Comparison of ENCODE assay signal across 15 cellular contexts in genomic region chr5:102911973-102912372, GRCh38.
A peak's percentile ranks its signal among the peaks of the same experiment; 100 is the strongest.
DNase-seq lines count a peak whose midpoint lies in the region; ATAC-seq and TF ChIP-seq lines count a peak whose summit lies in the region.
"Had no signal": no experiment of that assay in that cellular context is flagged by ENCODE, and none has a peak within 500 bp of the region (broad histone marks: within the 10 kb centered on the region; RNA-seq: fewer than 3 reads in every experiment).

No MANE protein-coding gene starts in this region.

- H3K27me3 Mint-ChIP-seq in endothelial cell (ENCODE audit: unreplicated experiment): no peaks in the 10 kb centered on the region
- H3K27me3 Mint-ChIP-seq in CD8-positive, alpha-beta T cell (ENCODE audit: low read depth): no peaks in the 10 kb centered on the region

- 15 to 19% (median 17%) methylated on average over 2 of the region's 2 CpGs for WGBS in psoas muscle, 3 donors
- WGBS in transverse colon (ENCODE audit: low coverage in 1 of 2), 2 donors: 53 to 60% methylated on average over 1 to 2 of the region's 2 CpGs
- WGBS in thyroid gland, 2 donors: 20 to 26% methylated on average over 2 of the region's 2 CpGs

- H3K27me3 ChIP-seq in psoas muscle (ENCODE audit: insufficient read depth in 3 of 3, low read length in 2 of 3): no peaks in the 10 kb centered on the region
- H3K27me3 ChIP-seq in transverse colon: no peaks in the 10 kb centered on the region
- no peaks in the 10 kb centered on the region for H3K27me3 ChIP-seq in thyroid gland
- no peaks in the 10 kb centered on the region for H3K27me3 ChIP-seq in CD8-positive, alpha-beta T cell (ENCODE audit: insufficient read depth, low read length)
- H3K27me3 ChIP-seq: suprapubic skin had no signal

- H3K36me3 ChIP-seq in psoas muscle (ENCODE audit: insufficient read depth in 1 of 2, low read depth in 1 of 2) (peaks cover 0 to 28% of the 10 kb centered on the region in 2 donors), transverse colon (no peaks in the 10 kb centered on the region), thyroid gland (no peaks in the 10 kb centered on the region)
- H3K36me3 ChIP-seq in CD8-positive, alpha-beta T cell (ENCODE audit: insufficient read depth, low read length): no peaks in the 10 kb centered on the region

- TF ChIP-seq POLR2A in transverse colon (IDR thresholded peaks at IDR 0.05): no peak
- TF ChIP-seq POLR2A in thyroid gland (IDR thresholded peaks at IDR 0.05): no peak

- peaks cover 12% of the 10 kb centered on the region for H3K4me1 Mint-ChIP-seq in endothelial cell (ENCODE audit: unreplicated experiment)
- no peaks in the 10 kb centered on the region for H3K4me1 Mint-ChIP-seq in CD8-positive, alpha-beta T cell (ENCODE audit: low read depth)

- intact Hi-C loops in psoas muscle (cut with DNase I): no loop called here
- intact Hi-C loops in transverse colon (cut with DNase I; ENCODE audit: low total_unique reads): no loop called here
- intact Hi-C loops in thyroid gland (cut with DNase I): no loop called here
- intact Hi-C loops in CD8-positive, alpha-beta T cell (cut with DNase I, micrococcal nuclease): no loop called here

- peaks cover 2% of the 10 kb centered on the region for H3K9me3 ChIP-seq in psoas muscle
- no peaks in the 10 kb centered on the region for H3K9me3 ChIP-seq in transverse colon
- no peaks in the 10 kb centered on the region for H3K9me3 ChIP-seq in thyroid gland
- H3K9me3 ChIP-seq in CD8-positive, alpha-beta T cell (ENCODE audit: low read length): no peaks in the 10 kb centered on the region
- H3K9me3 ChIP-seq: suprapubic skin had no signal

- peaks cover under 1% of the 10 kb centered on the region for H3K36me3 Mint-ChIP-seq in endothelial cell (ENCODE audit: low read depth, unreplicated experiment)
- peaks cover 7% of the 10 kb centered on the region for H3K36me3 Mint-ChIP-seq in CD8-positive, alpha-beta T cell

- no peak overlapping the region for H3K27ac Mint-ChIP-seq in endothelial cell (ENCODE audit: unreplicated experiment)
- H3K27ac Mint-ChIP-seq in CD8-positive, alpha-beta T cell: no peak overlapping the region
- H3K27ac Mint-ChIP-seq: GM23338 had no signal

- CTCF ChIA-PET in CD8-positive, alpha-beta T cell (lab: Charles Lee): no interaction called here

- POLR2A ChIA-PET in CD8-positive, alpha-beta T cell (lab: Charles Lee): no interaction called here

- DNase-seq in EL: peak; percentile 85
- peak; percentile 9 for DNase-seq in RKO (ENCODE audit: low spot score)
- peak; percentile 78 for DNase-seq in fibroblast of mammary gland (ENCODE audit: low read depth)
- DNase-seq in psoas muscle: no peak
- no peak for DNase-seq in endothelial cell (ENCODE audit: low spot score)
- no peak for DNase-seq in transverse colon
- no peak for DNase-seq in thyroid gland
- DNase-seq in CD8-positive, alpha-beta T cell: no peak
- DNase-seq: activated CD8-positive, alpha-beta memory T cell treated with anti-CD3 and anti-CD28 coated beads, Interleukin-2, amount 50 U/mL, for 48 hours; central memory CD4-positive, alpha-beta T cell; NCI-H1105; stimulated activated CD4-positive, alpha-beta T cell treated with anti-CD3 and anti-CD28 coated beads, Interleukin-4, amount 100 ng/mL, for 1 hour; T-helper 9 cell had no signal

- no peaks in the 10 kb centered on the region for H3K9me3 Mint-ChIP-seq in endothelial cell (ENCODE audit: unreplicated experiment)
- no peaks in the 10 kb centered on the region for H3K9me3 Mint-ChIP-seq in CD8-positive, alpha-beta T cell

- ATAC-seq in psoas muscle: no peak
- no peak for ATAC-seq in CD8-positive, alpha-beta T cell
- ATAC-seq: GM23338 had no signal

- H3K4me3 ChIP-seq in fibroblast of mammary gland (ENCODE audit: control insufficient read depth, low read depth, low read length) (no peak overlapping the region), psoas muscle (no peak overlapping the region), transverse colon (no peak overlapping the region), thyroid gland (replicated peaks in 1 of 3) (no peak overlapping the region)
- H3K4me3 ChIP-seq in CD8-positive, alpha-beta T cell (ENCODE audit: low read depth, low read length): no peak overlapping the region
- H3K4me3 ChIP-seq: GM23338, suprapubic skin had no signal

- in situ Hi-C loops in transverse colon (cut with MboI; ENCODE audit: low pct_ligation_motif_present in 1 of 4, low pct_unique_long_range_greater_than_20kb in 1 of 4, low sequenced_read_pairs in 3 of 4): no loop called here

- H3K27ac ChIP-seq in psoas muscle (peak overlapping the region; percentile 17), transverse colon (no peak overlapping the region), thyroid gland (peak overlapping the region in 1 of 3 donors; percentile 8)
- no peak overlapping the region for H3K27ac ChIP-seq in CD8-positive, alpha-beta T cell (ENCODE audit: low read depth, low read length)
- H3K27ac ChIP-seq: suprapubic skin had no signal

- no peak for TF ChIP-seq EP300 in transverse colon (IDR thresholded peaks at IDR 0.05; ENCODE audit: low read depth)

- TF ChIP-seq CTCF in fibroblast of mammary gland (conservative IDR thresholded peaks at IDR 0.05; ENCODE audit: control insufficient read depth, insufficient read depth, low read depth, low read length) (no peak), psoas muscle (IDR thresholded peaks at IDR 0.05) (no peak), endothelial cell (IDR thresholded peaks at IDR 0.05; ENCODE audit: unreplicated experiment) (no peak), transverse colon (IDR thresholded peaks at IDR 0.05) (no peak), thyroid gland (IDR thresholded peaks at IDR 0.05) (no peak)
- no peak for TF ChIP-seq CTCF in CD8-positive, alpha-beta T cell (IDR thresholded peaks at IDR 0.05)

- H3K4me1 ChIP-seq in psoas muscle: peaks cover 35% of the 10 kb centered on the region
- peaks cover 0 to 18% (median 3%) of the 10 kb centered on the region in 4 donors for H3K4me1 ChIP-seq in transverse colon
- H3K4me1 ChIP-seq in thyroid gland: peaks cover 15 to 27% of the 10 kb centered on the region in 2 donors
- no peaks in the 10 kb centered on the region for H3K4me1 ChIP-seq in CD8-positive, alpha-beta T cell (ENCODE audit: insufficient read depth, low read length)

- H3K4me3 Mint-ChIP-seq in endothelial cell (ENCODE audit: unreplicated experiment): no peak overlapping the region
- H3K4me3 Mint-ChIP-seq in CD8-positive, alpha-beta T cell: no peak overlapping the region
- H3K4me3 Mint-ChIP-seq: GM23338 had no signal

Comparison
In these comparisons a context has a peak if more than half of its experiments do, and no peak if none do; other contexts are left out.
1. DNase-seq: peak in EL (single experiment), RKO (single experiment) and fibroblast of mammary gland (single experiment); none in psoas muscle (0 of 2), endothelial cell (single experiment), transverse colon (single experiment), thyroid gland (0 of 2) and CD8-positive, alpha-beta T cell (0 of 7).